Comparison of ENCODE assay signal across 8 cellular contexts in genomic region chr9:137445275-137445807, GRCh38. TPM values are rescaled to one million over a fixed set of nuclear protein-coding genes. Genes with fewer than 3 reads are reported as not detected.
DNase-seq lines count a peak whose midpoint lies in the region; ATAC-seq and TF ChIP-seq lines count a peak whose summit lies in the region.

No MANE protein-coding gene starts in this region.

- H3F3A ChIP-seq in DOHH2 (ENCODE audit: control insufficient read depth, insufficient read depth) = peaks cover 12% of the 10 kb centered on the region

- H3K36me3 ChIP-seq in DOHH2 (ENCODE audit: control insufficient read depth, low read length) = peaks cover 17% of the 10 kb centered on the region

- peak; percentile 74 for TF ChIP-seq CTCF in DOHH2 (IDR thresholded peaks at IDR 0.05; ENCODE audit: low read depth, low read length, poor library complexity, severe bottlenecking)

- H3K4me2 ChIP-seq in DOHH2 (ENCODE audit: low read length) = peak overlapping the region; percentile 63

- no peaks in the 10 kb centered on the region for H3K79me2 ChIP-seq in DOHH2 (ENCODE audit: control insufficient read depth, low read length)

- H3K27me3 ChIP-seq in DOHH2 (ENCODE audit: control insufficient read depth, low read length) = 0 out of 2 replicates have a peak, but pooled peaks cover 4% of the 10 kb centered on the region

- peak; percentile 39 for DNase-seq in NCI-H510A (lab: John Stamatoyannopoulos, UW)
- peak; percentile 87 for DNase-seq in activated CD4-positive, alpha-beta T cell treated with anti-CD3 and anti-CD28 coated beads, Interleukin-2, amount 50 U/mL, for 1 hour
- peak; percentile 87 for DNase-seq in dermis blood vessel endothelial cell
- peak; percentile 85 for DNase-seq in medulla oblongata (ENCODE audit: extremely low spot score)
- DNase-seq in stimulated activated CD8-positive, alpha-beta memory T cell treated with anti-CD3 and anti-CD28 coated beads, Interleukin-15, amount 100 ng/mL, for 4 hours (ENCODE audit: low read depth in 2 of 2) = peak; percentile 63 to 77

- no peaks in the 10 kb centered on the region; the same call in 1 of the 2 replicates for H4K20me1 ChIP-seq in DOHH2 (ENCODE audit: control insufficient read depth, insufficient read depth, low read depth, low read length)

- H3K4me1 ChIP-seq in DOHH2 (ENCODE audit: control insufficient read depth, low read length) = peaks cover 38% of the 10 kb centered on the region

- peak overlapping the region; percentile 43; the same call in 1 of the 2 replicates for H3K4me3 ChIP-seq in DOHH2 (ENCODE audit: low read length)

- no peaks in the 10 kb centered on the region for H3K9me3 ChIP-seq in DOHH2 (ENCODE audit: control insufficient read depth, insufficient read depth, low read length)

- H3K9me2 ChIP-seq in DOHH2 (replicated peaks; ENCODE audit: control insufficient read depth, low read length) = no peaks in the 10 kb centered on the region

- ATAC-seq in HG02678 (IDR thresholded peaks at IDR 0.05; ENCODE audit: unreplicated experiment) (peak; percentile 51), GM19467 (IDR thresholded peaks at IDR 0.05; ENCODE audit: unreplicated experiment) (no peak)

- no peak overlapping the region for H3K27ac ChIP-seq in DOHH2 (ENCODE audit: low read depth, low read length)

RNA-seq across cellular contexts. Expression of gene ENTPD8, which starts 4.2 kb away (rescaled TPM):
- 0.23 and 0.34 TPM in 2 replicates for total RNA-seq in dermis blood vessel endothelial cell

RNA-seq across cellular contexts. Expression of gene NSMF, which starts 13.8 kb away (rescaled TPM):
- 32.7 and 32.8 TPM in 2 replicates for total RNA-seq in dermis blood vessel endothelial cell

RNA-seq across cellular contexts. Expression of gene NOXA1, which starts 22.1 kb away (rescaled TPM):
- 1.5 and 2.6 TPM in 2 replicates for total RNA-seq in dermis blood vessel endothelial cell

RNA-seq across cellular contexts. Expression of gene EXD3, which starts 22.4 kb away (rescaled TPM):
- 32.9 and 43.1 TPM in 2 replicates for total RNA-seq in dermis blood vessel endothelial cell
